Comparison of ENCODE assay signal across 26 cellular contexts in genomic region chrY:20968237-20968636, GRCh38.
DNase-seq lines count a peak whose midpoint lies in the region; ATAC-seq and TF ChIP-seq lines count a peak whose summit lies in the region.
"Had no signal": no experiment of that assay in that cellular context is flagged by ENCODE, and none has a peak within 500 bp of the region (broad histone marks: within the 10 kb centered on the region; RNA-seq: fewer than 3 reads in every experiment).

No MANE protein-coding gene starts in this region.

- TF ChIP-seq CTCF in GM12872 (IDR thresholded peaks at IDR 0.05; ENCODE audit: insufficient read depth, low read depth, low read length): 0 out of 3 replicates have a peak, but pooled peaks have one; percentile 15
- peak; percentile 19 for TF ChIP-seq CTCF in epithelial cell of proximal tubule (conservative IDR thresholded peaks at IDR 0.05; ENCODE audit: low read depth, low read length)
- TF ChIP-seq CTCF in GM13977 (IDR thresholded peaks at IDR 0.05; ENCODE audit: extremely low read depth, insufficient read depth, missing control alignments): no peak
- TF ChIP-seq CTCF in left lung (IDR thresholded peaks at IDR 0.05): no peak

- peak; percentile 52 to 55 for ATAC-seq in naive thymus-derived CD8-positive, alpha-beta T cell
- ATAC-seq in left lung: no peak
- no peak for ATAC-seq in activated T-helper 17 cell treated with anti-CD3 and anti-CD28 coated beads, Interleukin-2, amount 50 U/mL, for 72 hours (replicated peaks)
- ATAC-seq: CD8-positive, alpha-beta T cell; GM23338; K562; PC-3; Right ventricle myocardium inferior had no signal

- POLR2A ChIA-PET in naive thymus-derived CD8-positive, alpha-beta T cell (lab: Charles Lee): interaction anchor here (1.2 kb wide), 1 partner anchor 43 kb away, joined by 3 read pairs; no protein-coding TSS in a partner anchor

- H3K9me3 ChIP-seq in left lung: no peaks in the 10 kb centered on the region
- H3K9me3 ChIP-seq: SJCRH30 had no signal

- no peaks in the 10 kb centered on the region for H3K4me1 ChIP-seq in left lung
- H3K4me1 ChIP-seq: SJCRH30 had no signal

- H3K36me3 Mint-ChIP-seq in activated CD4-positive, alpha-beta T cell treated with anti-CD3 and anti-CD28 coated beads, Interleukin-2, amount 10 ng/mL, durations not matched to agents 24 days and 14 days (ENCODE audit: low read depth): peaks cover 7% of the 10 kb centered on the region
- no peaks in the 10 kb centered on the region for H3K36me3 Mint-ChIP-seq in naive thymus-derived CD8-positive, alpha-beta T cell
- no peaks in the 10 kb centered on the region for H3K36me3 Mint-ChIP-seq in activated T-helper 17 cell treated with anti-CD3 and anti-CD28 coated beads, Interleukin-2, amount 50 U/mL, for 72 hours (ENCODE audit: low read depth)
- H3K36me3 Mint-ChIP-seq: CD8-positive, alpha-beta T cell had no signal

- no peaks in the 10 kb centered on the region for H3K36me3 ChIP-seq in left lung
- H3K36me3 ChIP-seq: SJCRH30 had no signal

- H3K4me3 ChIP-seq in epithelial cell of proximal tubule (ENCODE audit: low read depth, low read length) (no peak overlapping the region), left lung (no peak overlapping the region)
- H3K4me3 ChIP-seq: GM23338, K562, SJCRH30 had no signal

- intact Hi-C loops in activated CD4-positive, alpha-beta T cell treated with anti-CD3 and anti-CD28 coated beads, Interleukin-2, amount 10 ng/mL, durations not matched to agents 24 days and 14 days (cut with micrococcal nuclease): loop anchor here (10.0 kb wide), 1 partner anchor 127 kb away; no protein-coding TSS in a partner anchor
- intact Hi-C loops in left lung (cut with DNase I): no loop called here

- in situ Hi-C loops in GM13977 (cut with MboI; ENCODE audit: low pct_unique_long_range_greater_than_20kb, low sequenced_read_pairs, unreplicated experiment): no loop called here

- H3K27me3 Mint-ChIP-seq in activated CD4-positive, alpha-beta T cell treated with anti-CD3 and anti-CD28 coated beads, Interleukin-2, amount 10 ng/mL, durations not matched to agents 24 days and 14 days: no peaks in the 10 kb centered on the region
- no peaks in the 10 kb centered on the region for H3K27me3 Mint-ChIP-seq in naive thymus-derived CD8-positive, alpha-beta T cell
- H3K27me3 Mint-ChIP-seq in activated T-helper 17 cell treated with anti-CD3 and anti-CD28 coated beads, Interleukin-2, amount 50 U/mL, for 72 hours: no peaks in the 10 kb centered on the region
- H3K27me3 Mint-ChIP-seq: B cell had no signal

- H3K9me3 Mint-ChIP-seq in activated CD4-positive, alpha-beta T cell treated with anti-CD3 and anti-CD28 coated beads, Interleukin-2, amount 10 ng/mL, durations not matched to agents 24 days and 14 days: peaks cover 13% of the 10 kb centered on the region
- H3K9me3 Mint-ChIP-seq in naive thymus-derived CD8-positive, alpha-beta T cell: no peaks in the 10 kb centered on the region
- no peaks in the 10 kb centered on the region for H3K9me3 Mint-ChIP-seq in activated T-helper 17 cell treated with anti-CD3 and anti-CD28 coated beads, Interleukin-2, amount 50 U/mL, for 72 hours
- H3K9me3 Mint-ChIP-seq: CD8-positive, alpha-beta T cell; H9 had no signal

- H3K4me3 Mint-ChIP-seq in activated CD4-positive, alpha-beta T cell treated with anti-CD3 and anti-CD28 coated beads, Interleukin-2, amount 10 ng/mL, durations not matched to agents 24 days and 14 days: no peak overlapping the region
- no peak overlapping the region for H3K4me3 Mint-ChIP-seq in naive thymus-derived CD8-positive, alpha-beta T cell
- H3K4me3 Mint-ChIP-seq in activated T-helper 17 cell treated with anti-CD3 and anti-CD28 coated beads, Interleukin-2, amount 50 U/mL, for 72 hours: no peak overlapping the region
- H3K4me3 Mint-ChIP-seq: B cell; CD8-positive, alpha-beta T cell; GM23338; H9 had no signal

- peaks cover 7% of the 10 kb centered on the region for H3K4me1 Mint-ChIP-seq in activated CD4-positive, alpha-beta T cell treated with anti-CD3 and anti-CD28 coated beads, Interleukin-2, amount 10 ng/mL, durations not matched to agents 24 days and 14 days
- peaks cover 0 to 3% (median 1%) of the 10 kb centered on the region in 4 donors for H3K4me1 Mint-ChIP-seq in naive thymus-derived CD8-positive, alpha-beta T cell
- H3K4me1 Mint-ChIP-seq in activated T-helper 17 cell treated with anti-CD3 and anti-CD28 coated beads, Interleukin-2, amount 50 U/mL, for 72 hours: no peaks in the 10 kb centered on the region
- H3K4me1 Mint-ChIP-seq: GM23338, H9 had no signal

- no peaks in the 10 kb centered on the region for H3K27me3 ChIP-seq in left lung
- H3K27me3 ChIP-seq: SJCRH30 had no signal

- H3K27ac Mint-ChIP-seq in activated CD4-positive, alpha-beta T cell treated with anti-CD3 and anti-CD28 coated beads, Interleukin-2, amount 10 ng/mL, durations not matched to agents 24 days and 14 days: no peak overlapping the region
- H3K27ac Mint-ChIP-seq in naive thymus-derived CD8-positive, alpha-beta T cell: no peak overlapping the region
- no peak overlapping the region for H3K27ac Mint-ChIP-seq in activated T-helper 17 cell treated with anti-CD3 and anti-CD28 coated beads, Interleukin-2, amount 50 U/mL, for 72 hours
- H3K27ac Mint-ChIP-seq: B cell; CD8-positive, alpha-beta T cell; GM23338; H9 had no signal

- peak; percentile 59 for DNase-seq in activated CD4-positive, alpha-beta T cell treated with anti-CD3 and anti-CD28 coated beads, Interleukin-2, amount 10 ng/mL, durations not matched to agents 24 days and 14 days
- no peak for DNase-seq in activated CD4-positive, alpha-beta T cell treated with anti-CD3 and anti-CD28 coated beads, Interleukin-2, amount 50 U/mL, for 4 hours
- DNase-seq in epithelial cell of proximal tubule (ENCODE audit: low read depth) (no peak), GM13977 (ENCODE audit: low spot score) (no peak), left lung (no peak)
- no peak for DNase-seq in naive thymus-derived CD8-positive, alpha-beta T cell
- DNase-seq: CD8-positive, alpha-beta T cell; DMS 273 treated with DMSO at 0.1 percent for 48 hours; DMS79; H9; Kasumi-1; NCI-H1105; NCI-H1436 treated with DMSO at 0.1 percent for 48 hours; NCI-H187 treated with DMSO at 0.1 percent for 48 hours; NCI-H524; NCI-H774; PC-3; SJCRH30 had no signal

- H3K27ac ChIP-seq in left lung: no peak overlapping the region
- H3K27ac ChIP-seq: 22Rv1, C4-2B, SJCRH30 had no signal

Comparison
In these comparisons a context has a peak if more than half of its experiments do, and no peak if none do; other contexts are left out.
1. CTCF ChIP-seq: peak in GM12872 (single experiment) and epithelial cell of proximal tubule (single experiment); none in GM13977 (single experiment) and left lung (0 of 2).
2. ATAC-seq: peak in naive thymus-derived CD8-positive, alpha-beta T cell (2 of 2); none in left lung (single experiment) and activated T-helper 17 cell treated with anti-CD3 and anti-CD28 coated beads, Interleukin-2, amount 50 U/mL, for 72 hours (single experiment).